Comparison of ENCODE assay signal across 9 cellular contexts in the genomic region with DNA sequence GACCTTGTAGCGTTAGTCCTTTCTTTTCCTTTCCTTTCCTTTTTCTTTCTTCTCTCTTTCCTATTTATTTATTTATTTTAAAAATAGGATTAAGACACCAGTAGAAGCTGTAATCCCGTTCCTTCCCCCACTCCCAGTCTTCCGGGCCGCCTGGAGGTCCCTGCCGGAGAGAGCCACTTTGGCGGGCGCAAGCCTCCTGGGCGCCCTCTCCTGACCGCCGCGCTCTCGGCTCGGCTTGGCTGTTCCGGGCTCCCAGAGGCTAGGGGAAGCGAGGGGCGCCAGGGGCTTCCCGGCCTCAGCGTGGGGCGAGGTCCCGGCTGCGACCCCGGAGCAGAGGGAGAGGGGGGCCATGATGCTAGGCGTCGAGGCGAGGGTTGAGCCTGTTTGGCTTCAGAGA. TPM values are rescaled to one million over a fixed set of nuclear protein-coding genes. Genes with fewer than 3 reads are reported as not detected.
DNase-seq lines count a peak whose midpoint lies in the region; TF ChIP-seq lines count a peak whose summit lies in the region.
"Had no signal": no experiment of that assay in that cellular context is flagged by ENCODE, and none has a peak within 500 bp of the region (broad histone marks: within the 10 kb centered on the region; RNA-seq: fewer than 3 reads in every experiment).

No MANE protein-coding gene starts in this region.

- DNase-seq in adipocyte (ENCODE audit: low read depth), result no peak
- DNase-seq in fibroblast of villous mesenchyme (ENCODE audit: low read depth), result peak; percentile 59
- DNase-seq in uterus, result no peak
- no peak for DNase-seq in SK-N-DZ (ENCODE audit: low spot score)
- no peak for DNase-seq in occipital lobe (lab: John Stamatoyannopoulos, UW)
- DNase-seq in SKM-1 treated with dmso at 0.1 percent for 144 hours (lab: John Stamatoyannopoulos, UW; ENCODE audit: unreplicated experiment), result no peak
- DNase-seq: RPMI8226 had no signal

- H3K9ac ChIP-seq in adipocyte (ENCODE audit: low read length), result peak overlapping the region; percentile 97
- peak overlapping the region; percentile 93 for H3K9ac ChIP-seq in muscle layer of colon (ENCODE audit: low read length)

- peak overlapping the region; percentile 79 for H3K4me3 ChIP-seq in adipocyte (ENCODE audit: low read length)
- H3K4me3 ChIP-seq in fibroblast of villous mesenchyme (ENCODE audit: low read depth, low read length), result peak overlapping the region; percentile 85
- peak overlapping the region; percentile 66 to 88 for H3K4me3 ChIP-seq in muscle layer of colon (ENCODE audit: low read depth in 1 of 2, low read length in 2 of 2)
- peak overlapping the region; percentile 80 to 97 for H3K4me3 ChIP-seq in uterus

- no peak for TF ChIP-seq POLR2A in uterus (IDR thresholded peaks at IDR 0.05)

- TF ChIP-seq CTCF in fibroblast of villous mesenchyme (IDR thresholded peaks at IDR 0.05; ENCODE audit: insufficient read depth, low read depth, low read length), result peak; percentile 37
- TF ChIP-seq CTCF in uterus (IDR thresholded peaks at IDR 0.05), result no peak

- H3K27me3 ChIP-seq in adipocyte (replicated peaks; ENCODE audit: control insufficient read depth, insufficient read depth, low read length), result no peaks in the 10 kb centered on the region
- H3K27me3 ChIP-seq in muscle layer of colon (ENCODE audit: control insufficient read depth in 1 of 2, insufficient read depth in 2 of 2, low read length in 2 of 2), result no peaks in the 10 kb centered on the region
- no peaks in the 10 kb centered on the region for H3K27me3 ChIP-seq in uterus
- H3K27me3 ChIP-seq: foreskin keratinocyte had no signal

- intact Hi-C loops in uterus (cut with DNase I; ENCODE audit: low total_unique reads), result no loop called here

- H3K4me1 ChIP-seq in adipocyte (ENCODE audit: control insufficient read depth, insufficient read depth, low read length), result peaks cover 44% of the 10 kb centered on the region
- peaks cover 10% of the 10 kb centered on the region for H3K4me1 ChIP-seq in muscle layer of colon (ENCODE audit: insufficient read depth, low read length)
- no peaks in the 10 kb centered on the region for H3K4me1 ChIP-seq in uterus
- H3K4me1 ChIP-seq: foreskin keratinocyte had no signal

- H3K27ac ChIP-seq in muscle layer of colon (ENCODE audit: low read depth, low read length) (peak overlapping the region; percentile 94), uterus (peak overlapping the region; percentile 96 to 100)
- H3K27ac ChIP-seq: foreskin keratinocyte had no signal

- H3K36me3 ChIP-seq in adipocyte (ENCODE audit: control insufficient read depth, insufficient read depth, low read length, severe bottlenecking), result no peaks in the 10 kb centered on the region
- H3K36me3 ChIP-seq in muscle layer of colon (ENCODE audit: insufficient read depth, low read length), result peaks cover 33% of the 10 kb centered on the region
- no peaks in the 10 kb centered on the region for H3K36me3 ChIP-seq in uterus

- H3K9me3 ChIP-seq in adipocyte (ENCODE audit: control insufficient read depth, low read length), result no peaks in the 10 kb centered on the region
- no peaks in the 10 kb centered on the region for H3K9me3 ChIP-seq in muscle layer of colon (ENCODE audit: low read length)
- H3K9me3 ChIP-seq in uterus, result no peaks in the 10 kb centered on the region

RNA-seq across cellular contexts. Expression of a gene that starts 10.9 kb away (rescaled TPM):
- 87.3 and 107 TPM in 2 replicates for total RNA-seq in fibroblast of villous mesenchyme
- total RNA-seq in uterus, result 100 to 1,000 TPM; 110 to 418 (median 233) TPM
- 64.0 and 65.2 TPM in 2 replicates for polyA plus RNA-seq in SK-N-DZ (2014; cell fraction: cytosol; rRNA removed)
- polyA plus RNA-seq in SK-N-DZ (2014; cell fraction: nucleus; rRNA removed), result 93.6 and 97.2 TPM in 2 replicates
- 20.7 TPM for total RNA-seq in occipital lobe
